In genomic region chr10:14380746-14381145, GRCh38 we compare ENCODE assay signal across 19 cellular contexts.
"Had no signal": no experiment of that assay in that cellular context is flagged by ENCODE, and none has a peak within 500 bp of the region (broad histone marks: within the 10 kb centered on the region; RNA-seq: fewer than 3 reads in every experiment).

No MANE protein-coding gene starts in this region.

- FAIRE-seq: endothelial cell of umbilical vein had no signal

- H3K9me3 ChIP-seq: ascending aorta, esophagus muscularis mucosa, heart right ventricle, thoracic aorta, uterus had no signal

- H3K4me3 ChIP-seq: ascending aorta, esophagus muscularis mucosa, heart right ventricle, skin epidermis, thoracic aorta, uterus had no signal

- H3K27ac ChIP-seq: ascending aorta, brain microvascular endothelial cell, esophagus muscularis mucosa, foreskin keratinocyte, heart right ventricle, skin epidermis, thoracic aorta, uterus had no signal

- DNase-seq: activated CD4-positive, alpha-beta memory T cell treated with anti-CD3 and anti-CD28 coated beads, Interleukin-2, amount 10 ng/mL, durations not matched to agents 7 days and 5 days; activated CD4-positive, alpha-beta T cell treated with anti-CD3 and anti-CD28 coated beads for 48 hours; activated CD8-positive, alpha-beta memory T cell treated with anti-CD3 and anti-CD28 coated beads, Interleukin-2, amount 50 U/mL, for 48 hours; activated gamma-delta T cell; activated naive CD4-positive, alpha-beta T cell treated with anti-CD3 and anti-CD28 coated beads, Interleukin-2, amount 10 ng/mL, durations not matched to agents 7 days and 5 days; activated naive CD8-positive, alpha-beta T cell treated with anti-CD3 and anti-CD28 coated beads, Interleukin-2, amount 10 ng/mL, durations not matched to agents 7 days and 5 days; activated T-cell treated with anti-CD3 and anti-CD28 coated beads, Interleukin-2, amount 50 U/mL, for 24 hours; brain microvascular endothelial cell; central memory CD4-positive, alpha-beta T cell; heart right ventricle; retina; stimulated activated CD4-positive, alpha-beta T cell treated with anti-CD3 and anti-CD28 coated beads, Interleukin-4, amount 100 ng/mL, for 24 hours; uterus had no signal

- H3K4me1 ChIP-seq: ascending aorta, esophagus muscularis mucosa, heart right ventricle, uterus had no signal

- H3K36me3 ChIP-seq: ascending aorta, brain microvascular endothelial cell, esophagus muscularis mucosa, heart right ventricle, thoracic aorta, uterus had no signal

- H3K27me3 ChIP-seq: ascending aorta, brain microvascular endothelial cell, esophagus muscularis mucosa, foreskin keratinocyte, uterus had no signal
